Comparison of ENCODE assay signal across 15 cellular contexts in the genomic region with DNA sequence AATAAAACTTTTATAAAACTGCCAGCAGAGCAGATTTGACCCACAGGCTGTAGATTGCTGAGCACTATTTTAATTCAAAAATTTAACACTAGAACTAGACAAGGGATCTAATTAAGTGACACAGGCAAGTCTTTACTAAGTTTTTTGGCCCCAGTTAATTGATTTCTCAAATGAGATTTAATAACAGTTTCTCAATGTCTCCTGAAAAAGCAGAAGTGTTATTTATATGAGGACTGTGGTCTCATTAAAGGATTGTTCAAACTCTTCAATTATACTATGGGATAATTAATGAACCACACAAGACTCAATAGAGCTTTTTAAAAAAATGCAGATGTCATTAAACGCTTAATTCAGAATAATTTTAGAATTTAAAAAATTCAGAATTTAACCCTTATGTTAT. TPM values are rescaled to one million over a fixed set of nuclear protein-coding genes. Genes with fewer than 3 reads are reported as not detected.
A peak's percentile ranks its signal among the peaks of the same experiment; 100 is the strongest.
DNase-seq lines count a peak whose midpoint lies in the region; ATAC-seq, FAIRE-seq and TF ChIP-seq lines count a peak whose summit lies in the region.
"Had no signal": no experiment of that assay in that cellular context is flagged by ENCODE, and none has a peak within 500 bp of the region (broad histone marks: within the 10 kb centered on the region; RNA-seq: fewer than 3 reads in every experiment).

No MANE protein-coding gene starts in this region.

- peaks cover 26% of the 10 kb centered on the region for H3K4me1 Mint-ChIP-seq in WTC11
- peaks cover 18% of the 10 kb centered on the region for H3K4me1 Mint-ChIP-seq in mesothelial cell of epicardium

- no peak for TF ChIP-seq POLR2A in A549 (IDR thresholded peaks at IDR 0.05; ENCODE audit: low read length)

- no peak for TF ChIP-seq EP300 in A549 (IDR thresholded peaks at IDR 0.05)

- CTCF ChIA-PET in A549 (lab: Yijun Ruan, JAX), result interaction anchor here (1.1 kb wide), 1 partner anchor 18 kb away, joined by 3 read pairs; no protein-coding TSS in a partner anchor
- CTCF ChIA-PET in HEK293 (lab: Yijun Ruan, JAX), result interaction anchor here (0.8 to 1.4 kb wide), 4 partner anchors 31 to 909 kb away, joined by 3 to 9 read pairs (median 4); no protein-coding TSS in a partner anchor
- CTCF ChIA-PET in WTC11 (lab: Charles Lee), result interaction anchor here (0.5 to 1.7 kb wide), 6 partner anchors 12 to 655 kb away, joined by 3 to 5 read pairs (median 4); a partner anchor contains a TSS

- TF ChIP-seq RAD21 in A549 (conservative IDR thresholded peaks at IDR 0.05 in 1 of 2, IDR thresholded peaks at IDR 0.05 in 1 of 2), result no peak

- POLR2A ChIA-PET in A549 (lab: Yijun Ruan, JAX) (interaction anchor here (3.1 kb wide), 1 partner anchor 22 kb away, joined by 58 read pairs; no protein-coding TSS in a partner anchor), HEK293 (lab: Yijun Ruan, JAX) (interaction anchor here (2.5 kb wide), 1 partner anchor 39 kb away, joined by 23 read pairs; a partner anchor contains a TSS), WTC11 (lab: Charles Lee) (interaction anchor here (0.6 kb wide), 2 partner anchors 37 to 177 kb away, joined by 3 to 4 read pairs; no protein-coding TSS in a partner anchor)

- no peak for ATAC-seq in A549
- ATAC-seq in WTC11, result no peak
- ATAC-seq in GM18867 (IDR thresholded peaks at IDR 0.05; ENCODE audit: unreplicated experiment), result no peak
- no peak for ATAC-seq in GM21825 (IDR thresholded peaks at IDR 0.05; ENCODE audit: unreplicated experiment)
- ATAC-seq in left ventricle myocardium superior, result no peak
- ATAC-seq: Panc1, pancreas had no signal

- H3K27me3 Mint-ChIP-seq in WTC11 (ENCODE audit: low read depth) (no peaks in the 10 kb centered on the region), mesothelial cell of epicardium (ENCODE audit: low read depth) (no peaks in the 10 kb centered on the region)

- 61% methylated on average over 1 of the region's 1 CpG for WGBS in A549 (ENCODE audit: missing lambda C conversion rate)

- peak overlapping the region; percentile 45 for H3K4me3 Mint-ChIP-seq in WTC11
- H3K4me3 Mint-ChIP-seq in mesothelial cell of epicardium, result no peak overlapping the region

- intact Hi-C loops in left ventricle myocardium superior (cut with micrococcal nuclease), result no loop called here

- H3K4me3 ChIP-seq in A549, result peak overlapping the region; percentile 95; the same call in 1 of the 3 replicates
- no peak overlapping the region for H3K4me3 ChIP-seq in HEK293 (ENCODE audit: low read depth, low read length)

- H3K9me3 Mint-ChIP-seq in WTC11 (no peaks in the 10 kb centered on the region), mesothelial cell of epicardium (no peaks in the 10 kb centered on the region)

- TF ChIP-seq CTCF in A549 (IDR thresholded peaks at IDR 0.05) (no peak), HEK293 (tag by site-specific recombination; IDR thresholded peaks at IDR 0.05) (no peak), WTC11 (IDR thresholded peaks at IDR 0.05) (no peak), mesothelial cell of epicardium (IDR thresholded peaks at IDR 0.05; ENCODE audit: unreplicated experiment) (no peak)

- H3K9me3 ChIP-seq in A549 (no peaks in the 10 kb centered on the region), HEK293 (ENCODE audit: control insufficient read depth, insufficient read depth, low read depth, low read length) (no peaks in the 10 kb centered on the region)
- H3K9me3 ChIP-seq: BE2C, pancreas had no signal

- no peak for DNase-seq in A549 (ENCODE audit: low read depth in 1 of 2, low spot score in 1 of 2)
- DNase-seq in WTC11 (ENCODE audit: low spot score), result no peak
- DNase-seq in mesothelial cell of epicardium (ENCODE audit: low spot score in 2 of 2, unreplicated experiment in 2 of 2), result no peak
- no peak for DNase-seq in AG20443 (ENCODE audit: low spot score)
- no peak for DNase-seq in left ventricle myocardium superior
- DNase-seq: activated naive CD4-positive, alpha-beta T cell; BE2C; central memory CD4-positive, alpha-beta T cell; DMS79 treated with DMSO at 0.1 percent for 48 hours; NCI-H2171 treated with DMSO at 0.1 percent for 48 hours; pancreas had no signal

- no peaks in the 10 kb centered on the region; a peak in 1 of 3 replicates for H3K36me3 ChIP-seq in HEK293 (ENCODE audit: control insufficient read depth in 2 of 2, insufficient read depth in 1 of 2, low read length in 2 of 2)
- H3K36me3 ChIP-seq: BE2C, pancreas had no signal

- H3K36me3 Mint-ChIP-seq in WTC11, result no peaks in the 10 kb centered on the region
- no peaks in the 10 kb centered on the region for H3K36me3 Mint-ChIP-seq in mesothelial cell of epicardium

- H3K4me2 ChIP-seq in A549, result peak overlapping the region; percentile 87

- peak overlapping the region; percentile 9 to 60; a peak in 4 of 6 replicates for H3K27ac ChIP-seq in A549
- H3K27ac ChIP-seq in HEK293 (ENCODE audit: extremely low read depth, low read depth, low read length), result no peak overlapping the region

- H3K27ac Mint-ChIP-seq in WTC11 (no peak overlapping the region), mesothelial cell of epicardium (peak overlapping the region; percentile 50)

- no peak for FAIRE-seq in A549 (lab: Jason Lieb, UNC)

- peaks cover 45% of the 10 kb centered on the region for H3K4me1 ChIP-seq in A549
- peaks cover 8% of the 10 kb centered on the region for H3K4me1 ChIP-seq in HEK293 (ENCODE audit: control insufficient read depth, insufficient read depth, low read length)
- H3K4me1 ChIP-seq: BE2C had no signal

TF ChIP-seq in HEK293, 187 proteins besides CTCF, POLR2A, EP300 and RAD21:
- TF ChIP-seq ZNF248 (tag by site-specific recombination; IDR thresholded peaks at IDR 0.05) (no peak), KLF16 (tag by site-specific recombination; IDR thresholded peaks at IDR 0.05) (no peak), ZNF138 (tag by site-specific recombination; IDR thresholded peaks at IDR 0.05; ENCODE audit: borderline replicate concordance) (no peak), ZNF747 (tag by site-specific recombination; IDR thresholded peaks at IDR 0.05) (no peak), ZXDB (tag by site-specific recombination; IDR thresholded peaks at IDR 0.05) (no peak)
- TF ChIP-seq, protein P1, sequence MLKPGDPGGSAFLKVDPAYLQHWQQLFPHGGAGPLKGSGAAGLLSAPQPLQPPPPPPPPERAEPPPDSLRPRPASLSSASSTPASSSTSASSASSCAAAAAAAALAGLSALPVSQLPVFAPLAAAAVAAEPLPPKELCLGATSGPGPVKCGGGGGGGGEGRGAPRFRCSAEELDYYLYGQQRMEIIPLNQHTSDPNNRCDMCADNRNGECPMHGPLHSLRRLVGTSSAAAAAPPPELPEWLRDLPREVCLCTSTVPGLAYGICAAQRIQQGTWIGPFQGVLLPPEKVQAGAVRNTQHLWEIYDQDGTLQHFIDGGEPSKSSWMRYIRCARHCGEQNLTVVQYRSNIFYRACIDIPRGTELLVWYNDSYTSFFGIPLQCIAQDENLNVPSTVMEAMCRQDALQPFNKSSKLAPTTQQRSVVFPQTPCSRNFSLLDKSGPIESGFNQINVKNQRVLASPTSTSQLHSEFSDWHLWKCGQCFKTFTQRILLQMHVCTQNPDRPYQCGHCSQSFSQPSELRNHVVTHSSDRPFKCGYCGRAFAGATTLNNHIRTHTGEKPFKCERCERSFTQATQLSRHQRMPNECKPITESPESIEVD (tag by site-specific recombination; IDR thresholded peaks at IDR 0.05), result 0 out of 2 replicates have a peak, but pooled peaks have one; percentile 38
TF ChIP-seq in HEK293: peak in this region for 1.

TF ChIP-seq in WTC11, 78 proteins besides CTCF, POLR2A, EP300 and RAD21 (continues in another document):
- no peak for TF ChIP-seq GRHL2 (CRISPR knock-in tag; IDR thresholded peaks at IDR 0.05; ENCODE audit: insufficient replicate concordance, severe bottlenecking)
- TF ChIP-seq, protein P2, sequence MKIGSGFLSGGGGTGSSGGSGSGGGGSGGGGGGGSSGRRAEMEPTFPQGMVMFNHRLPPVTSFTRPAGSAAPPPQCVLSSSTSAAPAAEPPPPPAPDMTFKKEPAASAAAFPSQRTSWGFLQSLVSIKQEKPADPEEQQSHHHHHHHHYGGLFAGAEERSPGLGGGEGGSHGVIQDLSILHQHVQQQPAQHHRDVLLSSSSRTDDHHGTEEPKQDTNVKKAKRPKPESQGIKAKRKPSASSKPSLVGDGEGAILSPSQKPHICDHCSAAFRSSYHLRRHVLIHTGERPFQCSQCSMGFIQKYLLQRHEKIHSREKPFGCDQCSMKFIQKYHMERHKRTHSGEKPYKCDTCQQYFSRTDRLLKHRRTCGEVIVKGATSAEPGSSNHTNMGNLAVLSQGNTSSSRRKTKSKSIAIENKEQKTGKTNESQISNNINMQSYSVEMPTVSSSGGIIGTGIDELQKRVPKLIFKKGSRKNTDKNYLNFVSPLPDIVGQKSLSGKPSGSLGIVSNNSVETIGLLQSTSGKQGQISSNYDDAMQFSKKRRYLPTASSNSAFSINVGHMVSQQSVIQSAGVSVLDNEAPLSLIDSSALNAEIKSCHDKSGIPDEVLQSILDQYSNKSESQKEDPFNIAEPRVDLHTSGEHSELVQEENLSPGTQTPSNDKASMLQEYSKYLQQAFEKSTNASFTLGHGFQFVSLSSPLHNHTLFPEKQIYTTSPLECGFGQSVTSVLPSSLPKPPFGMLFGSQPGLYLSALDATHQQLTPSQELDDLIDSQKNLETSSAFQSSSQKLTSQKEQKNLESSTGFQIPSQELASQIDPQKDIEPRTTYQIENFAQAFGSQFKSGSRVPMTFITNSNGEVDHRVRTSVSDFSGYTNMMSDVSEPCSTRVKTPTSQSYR (CRISPR knock-in tag; IDR thresholded peaks at IDR 0.05), result no peak

RNA-seq across cellular contexts. Expression of a gene that starts 1.9 kb away (rescaled TPM):
- 47.1 and 49.5 TPM in 2 replicates for polyA plus RNA-seq in A549 (2011; rRNA removed)
- polyA plus RNA-seq in A549 (2012; cell fraction: cytosol; rRNA removed), result 8.8 and 9.1 TPM in 2 replicates
- polyA plus RNA-seq in A549 (2012; cell fraction: nucleus; rRNA removed), result 7.0 and 9.4 TPM in 2 replicates
- polyA plus RNA-seq in A549 (2017; fragmentation: RNase III; extraction: RNeasy Plus Mini Kit Qiagen cat#74134 plus additional on column Dnase treatment), result 23.4 to 29.5 TPM (median 25.3 TPM) in 3 replicates
- 54.6 and 56.2 TPM in 2 replicates for polyA minus RNA-seq in A549 (2011; rRNA and poly(A)+ RNA removed)
- 29.6 to 36.2 TPM (median 31.6 TPM) in 3 replicates for total RNA-seq in WTC11 (2021)
- 21.5 to 24.4 TPM (median 22.2 TPM) in 3 replicates for total RNA-seq in mesothelial cell of epicardium
- 46.8 TPM for total RNA-seq in left ventricle myocardium superior

RNA-seq across cellular contexts. Expression of a gene that starts 38.9 kb away (rescaled TPM):
- 26.3 and 39.5 TPM in 2 replicates for polyA plus RNA-seq in A549 (2011; rRNA removed)
- 17.5 and 23.6 TPM in 2 replicates for polyA plus RNA-seq in A549 (2012; cell fraction: cytosol; rRNA removed)
- 14.6 and 14.9 TPM in 2 replicates for polyA plus RNA-seq in A549 (2012; cell fraction: nucleus; rRNA removed)
- polyA plus RNA-seq in A549 (2017; fragmentation: RNase III; extraction: RNeasy Plus Mini Kit Qiagen cat#74134 plus additional on column Dnase treatment), result 24.9 to 29.6 TPM (median 28.5 TPM) in 3 replicates
- polyA minus RNA-seq in A549 (2011; rRNA and poly(A)+ RNA removed), result 11.7 and 11.9 TPM in 2 replicates
- total RNA-seq in WTC11 (2021), result 16.7 to 18.5 TPM (median 17.9 TPM) in 3 replicates
- 28.7 to 33.6 TPM (median 29.5 TPM) in 3 replicates for total RNA-seq in mesothelial cell of epicardium
- 8.4 TPM for total RNA-seq in left ventricle myocardium superior
